In genomic region chr6:82741325-82741995, GRCh38 we compare ENCODE assay signal across 12 cellular contexts.
"Had no signal": no experiment of that assay in that cellular context is flagged by ENCODE, and none has a peak within 500 bp of the region (broad histone marks: within the 10 kb centered on the region; RNA-seq: fewer than 3 reads in every experiment).

No MANE protein-coding gene starts in this region.

- H3K27ac ChIP-seq: right atrium auricular region, thyroid gland, uterus had no signal

- H3K4me3 Mint-ChIP-seq: activated T-cell treated with anti-CD3 and anti-CD28 coated beads, Interleukin-2, amount 50 U/mL, for 24 hours; mesothelial cell of epicardium had no signal

- H3K36me3 ChIP-seq: right atrium auricular region, thyroid gland, uterus had no signal

- H3K36me3 Mint-ChIP-seq: activated naive CD4-positive, alpha-beta T cell treated with anti-CD3 and anti-CD28 coated beads, Interleukin-2, amount 50 U/mL, for 72 hours; mesothelial cell of epicardium had no signal

- H3K27ac Mint-ChIP-seq: activated naive CD4-positive, alpha-beta T cell treated with anti-CD3 and anti-CD28 coated beads, Interleukin-2, amount 50 U/mL, for 72 hours; activated T-cell treated with anti-CD3 and anti-CD28 coated beads, Interleukin-2, amount 50 U/mL, for 24 hours; mesothelial cell of epicardium had no signal

- H3K27me3 ChIP-seq: right atrium auricular region, thyroid gland, uterus had no signal

- H3K9me3 ChIP-seq: right atrium auricular region, thyroid gland, uterus had no signal

- DNase-seq: activated CD4-positive, alpha-beta T cell treated with anti-CD3 and anti-CD28 coated beads, Interleukin-2, amount 50 U/mL, for 1 hour; activated effector memory CD4-positive, alpha-beta T cell treated with Interleukin-2 at 50 U/mL for 16 hours; activated T-cell treated with anti-CD3 and anti-CD28 coated beads, Interleukin-2, amount 50 U/mL, for 24 hours; cerebellar nuclear complex; dermis blood vessel endothelial cell; hypothalamus; small intestine; thyroid gland; uterus had no signal

- H3K4me3 ChIP-seq: right atrium auricular region, thyroid gland, uterus had no signal

- H3K9me3 Mint-ChIP-seq: activated naive CD4-positive, alpha-beta T cell treated with anti-CD3 and anti-CD28 coated beads, Interleukin-2, amount 50 U/mL, for 72 hours; activated T-cell treated with anti-CD3 and anti-CD28 coated beads, Interleukin-2, amount 50 U/mL, for 24 hours; mesothelial cell of epicardium had no signal

- H3K4me1 ChIP-seq: right atrium auricular region, thyroid gland, uterus had no signal

- ATAC-seq: activated naive CD4-positive, alpha-beta T cell treated with anti-CD3 and anti-CD28 coated beads, Interleukin-2, amount 50 U/mL, for 72 hours had no signal
